ENCODE assay signal across 8 cellular contexts in the genomic region with DNA sequence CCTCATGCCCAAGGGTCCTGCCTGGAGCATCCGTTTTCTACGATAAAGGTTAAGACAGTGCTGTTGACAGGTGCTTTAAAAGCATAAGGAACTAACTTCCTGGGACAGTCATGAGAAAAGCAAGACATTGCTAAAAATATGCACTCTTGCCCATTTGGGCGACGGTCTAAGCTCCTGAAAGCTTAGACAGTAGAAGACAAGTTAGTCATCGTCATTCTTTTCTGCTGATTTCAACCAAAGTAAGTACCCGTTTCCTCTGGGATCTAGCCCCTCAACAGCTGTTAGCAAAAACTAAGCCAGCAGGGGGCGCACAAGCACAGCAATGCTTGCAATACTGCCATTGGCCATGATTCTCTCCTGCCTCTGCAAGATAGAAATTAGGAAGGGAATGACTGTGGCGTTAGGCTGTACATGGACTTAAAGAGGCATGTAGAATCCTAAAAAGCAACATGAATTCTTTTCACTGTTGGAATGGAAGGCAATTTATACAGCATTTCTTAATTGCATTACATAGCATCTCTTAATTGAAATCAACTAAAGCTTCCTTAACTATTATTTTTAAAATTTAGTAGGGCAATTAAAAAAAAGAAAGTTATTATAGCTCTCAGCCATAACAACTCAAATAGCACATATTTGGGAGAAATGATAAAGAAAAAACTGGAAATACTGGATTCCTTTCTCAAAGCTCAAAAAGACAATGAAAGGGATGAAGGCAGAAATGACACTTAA.
DNase-seq lines count a peak whose midpoint lies in the region; ATAC-seq and TF ChIP-seq lines count a peak whose summit lies in the region.

No MANE protein-coding gene starts in this region.

- H3K9me3 ChIP-seq in adipocyte (ENCODE audit: control insufficient read depth, low read length): no peaks in the 10 kb centered on the region
- no peaks in the 10 kb centered on the region for H3K9me3 ChIP-seq in left ventricle myocardium inferior (replicated peaks)

- H3K27me3 ChIP-seq in adipocyte (replicated peaks; ENCODE audit: control insufficient read depth, insufficient read depth, low read length): peaks cover 26% of the 10 kb centered on the region
- peaks cover 73% of the 10 kb centered on the region for H3K27me3 ChIP-seq in left ventricle myocardium inferior (ENCODE audit: low read depth)

- no peak overlapping the region for H3K27ac ChIP-seq in left ventricle myocardium inferior (replicated peaks)

- TF ChIP-seq CTCF in GM10266 (IDR thresholded peaks at IDR 0.05; ENCODE audit: control insufficient read depth, insufficient read depth, low read depth, missing control alignments): peak; percentile 95
- peak; percentile 97 for TF ChIP-seq CTCF in left ventricle myocardium inferior (IDR thresholded peaks at IDR 0.05; ENCODE audit: borderline replicate concordance)

- no peaks in the 10 kb centered on the region for H3K36me3 ChIP-seq in adipocyte (ENCODE audit: control insufficient read depth, insufficient read depth, low read length, severe bottlenecking)
- H3K36me3 ChIP-seq in left ventricle myocardium inferior: no peaks in the 10 kb centered on the region

- DNase-seq in GM10266 (ENCODE audit: extremely low spot score) (peak; percentile 77), NCI-H1694 (lab: John Stamatoyannopoulos, UW) (peak; percentile 84), T follicular helper cell (ENCODE audit: low read depth) (peak; percentile 69), adipocyte (ENCODE audit: low read depth) (peak; percentile 90), left ventricle myocardium inferior (peak; percentile 83), renal cortical epithelial cell (ENCODE audit: low read depth) (peak; percentile 70)

- ATAC-seq in HG02642 (IDR thresholded peaks at IDR 0.05; ENCODE audit: poor library complexity, unreplicated experiment) (peak; percentile 81), HG02970 (IDR thresholded peaks at IDR 0.05; ENCODE audit: low FRiP score, unreplicated experiment) (no peak)

- no peak overlapping the region for H3K9ac ChIP-seq in adipocyte (ENCODE audit: low read length)

- intact Hi-C loops in left ventricle myocardium inferior (cut with micrococcal nuclease): no loop called here

- H3K4me3 ChIP-seq in adipocyte (ENCODE audit: low read length) (no peak overlapping the region), left ventricle myocardium inferior (no peak overlapping the region)

- H3K4me1 ChIP-seq in adipocyte (ENCODE audit: control insufficient read depth, insufficient read depth, low read length) (peaks cover 5% of the 10 kb centered on the region), left ventricle myocardium inferior (no peaks in the 10 kb centered on the region)
